16 cellular contexts compared by ENCODE assay signal in genomic region chr6:140039343-140039742, GRCh38.
DNase-seq lines count a peak whose midpoint lies in the region; ATAC-seq and TF ChIP-seq lines count a peak whose summit lies in the region.
"Had no signal": no experiment of that assay in that cellular context is flagged by ENCODE, and none has a peak within 500 bp of the region (broad histone marks: within the 10 kb centered on the region; RNA-seq: fewer than 3 reads in every experiment).

No MANE protein-coding gene starts in this region.

- no peak for TF ChIP-seq POLR2A in heart left ventricle (IDR thresholded peaks at IDR 0.05)

- TF ChIP-seq CTCF in HL-60 (IDR thresholded peaks at IDR 0.05; ENCODE audit: insufficient read depth, low read length) (no peak), heart left ventricle (IDR thresholded peaks at IDR 0.05) (no peak)

- H3K9me3 ChIP-seq in heart left ventricle: peaks cover 0 to 11% (median 2%) of the 10 kb centered on the region in 12 donors

- H3K27ac ChIP-seq in HL-60 (replicated peaks): peak overlapping the region; percentile 32
- no peak overlapping the region for H3K27ac ChIP-seq in heart left ventricle
- H3K27ac ChIP-seq: KMS-11 had no signal

- H3K4me3 ChIP-seq in HL-60 (replicated peaks; ENCODE audit: insufficient read depth, low read length) (no peak overlapping the region), heart left ventricle (no peak overlapping the region)

- no peaks in the 10 kb centered on the region for H3K27me3 ChIP-seq in HL-60 (ENCODE audit: insufficient read depth, poor library complexity, severe bottlenecking)
- H3K27me3 ChIP-seq in heart left ventricle: no peaks in the 10 kb centered on the region

- WGBS in heart left ventricle, 4 donors: 71 to 82% (median 72%) methylated on average over 2 of the region's 2 CpGs

- intact Hi-C loops in heart left ventricle (cut with DNase I): no loop called here

- DNase-seq in HL-60 (ENCODE audit: low read depth in 1 of 2, low spot score in 1 of 2) (peak in 1 of 2 experiments; percentile 41), NOMO-1 (lab: John Stamatoyannopoulos, UW; ENCODE audit: unreplicated experiment in 2 of 2) (peak; percentile 74 to 94), SKM-1 treated with dmso at 0.1 percent for 144 hours (lab: John Stamatoyannopoulos, UW; ENCODE audit: unreplicated experiment) (peak; percentile 81), pons (ENCODE audit: low spot score) (peak; percentile 76), NCI-H2081 treated with DMSO at 0.1 percent for 48 hours (lab: John Stamatoyannopoulos, UW) (no peak), heart left ventricle (no peak), T-helper 9 cell (no peak)
- DNase-seq: C1 segment of cervical spinal cord, DMS79, NCI-H1105, NCI-H1694, NCI-H2107, NCI-H510A, NCI-H774 had no signal

- peaks cover 0 to 51% (median 7%) of the 10 kb centered on the region in 12 donors for H3K4me1 ChIP-seq in heart left ventricle

- H3K36me3 ChIP-seq in heart left ventricle: no peaks in the 10 kb centered on the region

- no peak for ATAC-seq in heart left ventricle
- ATAC-seq: Panc1 had no signal

Comparison
In these comparisons a context has a peak if more than half of its experiments do, and no peak if none do; other contexts are left out.
1. DNase-seq: peak in NOMO-1 (2 of 2), SKM-1 treated with dmso at 0.1 percent for 144 hours (single experiment) and pons (single experiment); none in NCI-H2081 treated with DMSO at 0.1 percent for 48 hours (single experiment), heart left ventricle (0 of 5) and T-helper 9 cell (single experiment).